Comparison of ENCODE assay signal across 9 cellular contexts in the genomic region with DNA sequence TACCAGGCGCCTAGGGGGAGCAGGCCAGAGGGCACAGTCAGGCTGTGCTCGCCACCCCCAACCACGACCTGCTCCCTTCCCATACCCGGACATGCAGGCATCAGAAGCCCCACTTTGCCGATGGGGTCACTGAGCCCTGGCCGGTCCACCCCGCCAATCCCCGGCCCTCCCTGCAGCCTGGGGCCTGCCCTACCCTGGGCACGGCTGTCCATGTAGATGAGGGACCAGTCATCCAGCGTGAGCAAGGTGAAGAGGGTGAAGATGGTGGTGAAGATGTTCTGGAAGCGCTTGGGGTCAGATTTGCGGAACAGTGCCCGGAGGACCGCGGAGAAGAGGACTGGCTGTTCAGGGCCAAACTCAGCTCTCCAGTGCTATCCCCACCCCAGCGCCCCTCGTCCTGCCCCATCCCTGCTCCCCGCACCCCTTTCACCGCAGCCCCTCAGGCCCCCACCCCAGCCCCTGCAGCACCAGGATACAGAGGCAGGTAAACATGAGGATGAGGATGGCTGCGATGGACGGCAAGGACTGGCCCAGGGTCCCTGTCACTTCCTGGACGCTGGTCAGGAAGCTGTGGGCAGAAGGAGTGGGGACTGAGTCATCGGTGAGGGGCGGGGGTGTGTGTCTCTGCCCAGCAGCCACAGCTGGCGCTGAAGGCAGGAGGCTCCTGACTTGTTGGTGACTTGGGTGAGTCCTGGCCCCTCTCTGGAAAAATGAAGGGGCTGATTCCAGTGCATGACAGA. TPM values are rescaled to one million over a fixed set of nuclear protein-coding genes. Genes with fewer than 3 reads are reported as not detected.
A peak's percentile ranks its signal among the peaks of the same experiment; 100 is the strongest.
DNase-seq lines count a peak whose midpoint lies in the region; ATAC-seq and TF ChIP-seq lines count a peak whose summit lies in the region.
"Had no signal": no experiment of that assay in that cellular context is flagged by ENCODE, and none has a peak within 500 bp of the region (broad histone marks: within the 10 kb centered on the region; RNA-seq: fewer than 3 reads in every experiment).

No MANE protein-coding gene starts in this region.

- intact Hi-C loops in lower lobe of right lung (cut with DNase I): no loop called here
- intact Hi-C loops in OCI-LY7 (cut with micrococcal nuclease; ENCODE audit: unreplicated experiment): no loop called here

- peak; percentile 64 to 74 for ATAC-seq in lower lobe of right lung

- peaks cover 13% of the 10 kb centered on the region for H3K4me1 Mint-ChIP-seq in activated naive CD8-positive, alpha-beta T cell treated with anti-CD3 and anti-CD28 coated beads for 36 hours

- TF ChIP-seq CTCF in lower lobe of right lung (IDR thresholded peaks at IDR 0.05): no peak
- no peak for TF ChIP-seq CTCF in OCI-LY7 (conservative IDR thresholded peaks at IDR 0.05; ENCODE audit: low read length)

- BruUV-seq in OCI-LY7 (replicated peaks; lab: Mats Ljungman, UMichigan): no TSS peak

- no peaks in the 10 kb centered on the region for H3K36me3 ChIP-seq in BLaER1
- no peaks in the 10 kb centered on the region for H3K36me3 ChIP-seq in lower lobe of right lung
- no peaks in the 10 kb centered on the region for H3K36me3 ChIP-seq in OCI-LY7 (ENCODE audit: insufficient read depth, low read length)

- no peaks in the 10 kb centered on the region for H3K27me3 ChIP-seq in BLaER1
- no peaks in the 10 kb centered on the region for H3K27me3 ChIP-seq in lower lobe of right lung (ENCODE audit: low read depth)

- H3K27ac ChIP-seq in BLaER1 (0 out of 2 replicates have a peak overlapping the region, but pooled peaks have one; percentile 19), lower lobe of right lung (no peak overlapping the region), OCI-LY7 (ENCODE audit: low read depth, low read length, poor library complexity, severe bottlenecking) (no peak overlapping the region)

- H3K9me3 ChIP-seq in BLaER1 (no peaks in the 10 kb centered on the region), lower lobe of right lung (no peaks in the 10 kb centered on the region), OCI-LY7 (ENCODE audit: low read length) (no peaks in the 10 kb centered on the region)

- no peak overlapping the region for H3K9ac ChIP-seq in BLaER1

- H4K20me1 ChIP-seq in BLaER1 (no peaks in the 10 kb centered on the region), OCI-LY7 (ENCODE audit: insufficient read depth, low read length) (no peaks in the 10 kb centered on the region)

- in situ Hi-C loops in G401 (cut with HindIII; ENCODE audit: low sequenced_read_pairs): no loop called here

- no peak overlapping the region for H3K4me3 Mint-ChIP-seq in activated naive CD8-positive, alpha-beta T cell treated with anti-CD3 and anti-CD28 coated beads for 36 hours

- H3K9me3 Mint-ChIP-seq in activated naive CD8-positive, alpha-beta T cell treated with anti-CD3 and anti-CD28 coated beads for 36 hours: no peaks in the 10 kb centered on the region

- peaks cover 10% of the 10 kb centered on the region for H3K27me3 Mint-ChIP-seq in activated naive CD8-positive, alpha-beta T cell treated with anti-CD3 and anti-CD28 coated beads for 36 hours

- peak overlapping the region; percentile 60 for H3K4me2 ChIP-seq in BLaER1
- H3K4me2 ChIP-seq in OCI-LY7 (ENCODE audit: low read length): no peak overlapping the region

- peak; percentile 88 for DNase-seq in LHCN-M2 (ENCODE audit: low read depth)
- DNase-seq in activated naive CD8-positive, alpha-beta T cell treated with anti-CD3 and anti-CD28 coated beads for 36 hours: peak; percentile 30
- DNase-seq in lower lobe of right lung: peak; percentile 77
- DNase-seq in G401 (ENCODE audit: low spot score): no peak
- DNase-seq in ecto neural progenitor cell (ENCODE audit: low spot score): no peak
- no peak for DNase-seq in NCI-H82 treated with DMSO at 0.1 percent for 48 hours (lab: John Stamatoyannopoulos, UW; ENCODE audit: unreplicated experiment)
- no peak for DNase-seq in OCI-LY7 (ENCODE audit: low spot score)

- H3K27ac Mint-ChIP-seq in activated naive CD8-positive, alpha-beta T cell treated with anti-CD3 and anti-CD28 coated beads for 36 hours: no peak overlapping the region

- no peaks in the 10 kb centered on the region for H3K79me2 ChIP-seq in OCI-LY7 (ENCODE audit: insufficient read depth, low read depth, low read length)

- H3K4me1 ChIP-seq in BLaER1 (peaks cover 33% of the 10 kb centered on the region), lower lobe of right lung (peaks cover 18% of the 10 kb centered on the region), OCI-LY7 (ENCODE audit: insufficient read depth, low read length, poor library complexity, severe bottlenecking) (no peaks in the 10 kb centered on the region)

- H3K4me3 ChIP-seq in BLaER1 (no peak overlapping the region), lower lobe of right lung (no peak overlapping the region), OCI-LY7 (ENCODE audit: low read depth, low read length, poor library complexity, severe bottlenecking) (no peak overlapping the region)

- POLR2A ChIA-PET in OCI-LY7 (lab: Charles Lee): no interaction called here

- H3K9me2 ChIP-seq in OCI-LY7 (ENCODE audit: insufficient read depth, low read length): no peaks in the 10 kb centered on the region

- no peaks in the 10 kb centered on the region for H3K36me3 Mint-ChIP-seq in activated naive CD8-positive, alpha-beta T cell treated with anti-CD3 and anti-CD28 coated beads for 36 hours

- no peak overlapping the region for H2AFZ ChIP-seq in OCI-LY7 (ENCODE audit: low read length)

- CTCF ChIA-PET in OCI-LY7 (lab: Charles Lee; ENCODE audit: unreplicated experiment): no interaction called here

RNA-seq across cellular contexts. Expression of a gene that starts 5.5 kb away (rescaled TPM):
- total RNA-seq in LHCN-M2 (2014; rRNA removed) (0.75 and 1.8 TPM in 2 replicates), lower lobe of right lung (3.6 TPM), OCI-LY7 (2022) (not detected in 2 replicates)
- 3.9 TPM for polyA plus RNA-seq in LHCN-M2 (2012)
- total RNA-seq in activated naive CD8-positive, alpha-beta T cell treated with anti-CD3 and anti-CD28 coated beads for 36 hours: not detected
- total RNA-seq in G401 (2014; rRNA removed; shearing (Covaris generic)): not detected in 2 replicates
- total RNA-seq in OCI-LY7 (2014; rRNA removed; shearing (Covaris generic)): not detected in 2 replicates
- polyA plus RNA-seq: keratinocyte had no signal

RNA-seq across cellular contexts. Expression of a gene that starts 9.0 kb away (rescaled TPM):
- total RNA-seq in LHCN-M2 (2014; rRNA removed) (not detected in 2 replicates), lower lobe of right lung (11.0 TPM), OCI-LY7 (2022) (not detected in 2 replicates)
- 0.41 TPM for polyA plus RNA-seq in LHCN-M2 (2012)
- total RNA-seq in activated naive CD8-positive, alpha-beta T cell treated with anti-CD3 and anti-CD28 coated beads for 36 hours: not detected
- not detected in 2 replicates for total RNA-seq in G401 (2014; rRNA removed; shearing (Covaris generic))
- not detected in 2 replicates for total RNA-seq in OCI-LY7 (2014; rRNA removed; shearing (Covaris generic))

RNA-seq across cellular contexts. Expression of a gene that starts 18.5 kb away (rescaled TPM):
- total RNA-seq in LHCN-M2 (2014; rRNA removed) (67.8 and 70.4 TPM in 2 replicates), lower lobe of right lung (156 TPM), OCI-LY7 (2022) (317 and 327 TPM in 2 replicates)
- polyA plus RNA-seq in LHCN-M2 (2012): 388 TPM
- total RNA-seq in activated naive CD8-positive, alpha-beta T cell treated with anti-CD3 and anti-CD28 coated beads for 36 hours: 100 to 1,000 TPM; 253 to 277 TPM
- total RNA-seq in G401 (2014; rRNA removed; shearing (Covaris generic)): 291 and 355 TPM in 2 replicates
- total RNA-seq in OCI-LY7 (2014; rRNA removed; shearing (Covaris generic)): 70.6 and 82.2 TPM in 2 replicates

RNA-seq across cellular contexts. Expression of a gene that starts 18.8 kb away (rescaled TPM):
- total RNA-seq in LHCN-M2 (2014; rRNA removed) (47.0 and 53.3 TPM in 2 replicates), lower lobe of right lung (29.0 TPM), OCI-LY7 (2022) (55.5 and 63.2 TPM in 2 replicates)
- polyA plus RNA-seq in LHCN-M2 (2012): 45.0 TPM
- total RNA-seq in activated naive CD8-positive, alpha-beta T cell treated with anti-CD3 and anti-CD28 coated beads for 36 hours: 10 to 100 TPM; 56.8 to 63.7 TPM
- total RNA-seq in G401 (2014; rRNA removed; shearing (Covaris generic)): 15.6 and 29.9 TPM in 2 replicates
- 51.1 and 65.9 TPM in 2 replicates for total RNA-seq in OCI-LY7 (2014; rRNA removed; shearing (Covaris generic))

RNA-seq across cellular contexts. Expression of a gene that starts 28.2 kb away (rescaled TPM):
- total RNA-seq in LHCN-M2 (2014; rRNA removed): not detected in 2 replicates
- polyA plus RNA-seq in LHCN-M2 (2012): 0.74 TPM
- total RNA-seq in activated naive CD8-positive, alpha-beta T cell treated with anti-CD3 and anti-CD28 coated beads for 36 hours: under 1 TPM; 0.70 to 0.95 TPM
- not detected for total RNA-seq in lower lobe of right lung
- not detected in 2 replicates for total RNA-seq in G401 (2014; rRNA removed; shearing (Covaris generic))
- not detected in 2 replicates for total RNA-seq in OCI-LY7 (2014; rRNA removed; shearing (Covaris generic))
- total RNA-seq in OCI-LY7 (2022): not detected in 2 replicates
- polyA plus RNA-seq: keratinocyte had no signal

Comparison
In these comparisons a context has a peak if more than half of its experiments do, and no peak if none do; other contexts are left out.
1. DNase-seq: peak in LHCN-M2 (single experiment), activated naive CD8-positive, alpha-beta T cell treated with anti-CD3 and anti-CD28 coated beads for 36 hours (single experiment) and lower lobe of right lung (single experiment); none in G401 (single experiment), ecto neural progenitor cell (single experiment), NCI-H82 treated with DMSO at 0.1 percent for 48 hours (single experiment) and OCI-LY7 (single experiment).
2. RNA of a gene that starts 9.0 kb away (total RNA-seq): 11.0 TPM in lower lobe of right lung (single experiment); not detected in activated naive CD8-positive, alpha-beta T cell treated with anti-CD3 and anti-CD28 coated beads for 36 hours, not detected in LHCN-M2, not detected in G401 and not detected in OCI-LY7; every median in the first group is over 10 times any median in the second.